In the genomic region with DNA sequence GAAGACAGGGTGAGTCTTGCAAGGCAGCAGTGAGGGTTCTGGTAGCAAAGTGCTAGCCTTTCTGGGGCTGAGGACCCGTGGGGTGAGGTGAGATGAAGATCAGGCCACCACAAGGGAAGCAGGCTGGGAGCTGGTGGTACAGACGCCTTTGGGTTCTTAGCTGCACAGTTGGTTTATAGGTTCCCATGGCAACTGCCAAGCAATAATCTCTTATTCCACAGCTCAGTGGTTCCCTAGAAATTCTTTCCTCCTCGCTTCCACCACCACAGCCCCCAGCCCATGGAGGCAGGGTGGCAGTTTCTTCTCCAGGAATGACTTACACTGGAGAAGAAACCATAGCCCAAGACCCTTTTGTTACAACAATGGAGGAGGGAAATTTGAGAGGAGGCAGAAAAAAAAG, we compare ENCODE assay signal across 17 cellular contexts.
"Had no signal": no experiment of that assay in that cellular context is flagged by ENCODE, and none has a peak within 500 bp of the region (broad histone marks: within the 10 kb centered on the region; RNA-seq: fewer than 3 reads in every experiment).

No MANE protein-coding gene starts in this region.

- ATAC-seq: left cardiac atrium; left ventricle myocardium superior; psoas muscle; sciatic nerve; stimulated activated memory B cell treated with anti-CD40 and anti-IgM and Interleukin-4, amounts not matched to agents 10 μg/mL and 1 μg/mL and 100 μg/mL, for 72 hours; upper lobe of right lung had no signal

- DNase-seq: effector CD4-positive, alpha-beta T cell; endodermal cell; foreskin melanocyte; kidney; left cardiac atrium; left ventricle myocardium superior; mesenchymal stem cell; naive B cell; psoas muscle; spleen; stimulated activated CD4-positive, alpha-beta T cell treated with anti-CD3 and anti-CD28 coated beads, Interleukin-15, amount 100 ng/mL, for 24 hours; stimulated activated CD4-positive, alpha-beta T cell treated with anti-CD3 and anti-CD28 coated beads, Interleukin-1b, Interleukin-23, amount 100 ng/mL, for 48 hours; stimulated activated CD4-positive, alpha-beta T cell treated with anti-CD3 and anti-CD28 coated beads, Interleukin-4, amount 100 ng/mL, for 24 hours; tibial artery; upper lobe of right lung had no signal
